8 cellular contexts compared by ENCODE assay signal in the genomic region with DNA sequence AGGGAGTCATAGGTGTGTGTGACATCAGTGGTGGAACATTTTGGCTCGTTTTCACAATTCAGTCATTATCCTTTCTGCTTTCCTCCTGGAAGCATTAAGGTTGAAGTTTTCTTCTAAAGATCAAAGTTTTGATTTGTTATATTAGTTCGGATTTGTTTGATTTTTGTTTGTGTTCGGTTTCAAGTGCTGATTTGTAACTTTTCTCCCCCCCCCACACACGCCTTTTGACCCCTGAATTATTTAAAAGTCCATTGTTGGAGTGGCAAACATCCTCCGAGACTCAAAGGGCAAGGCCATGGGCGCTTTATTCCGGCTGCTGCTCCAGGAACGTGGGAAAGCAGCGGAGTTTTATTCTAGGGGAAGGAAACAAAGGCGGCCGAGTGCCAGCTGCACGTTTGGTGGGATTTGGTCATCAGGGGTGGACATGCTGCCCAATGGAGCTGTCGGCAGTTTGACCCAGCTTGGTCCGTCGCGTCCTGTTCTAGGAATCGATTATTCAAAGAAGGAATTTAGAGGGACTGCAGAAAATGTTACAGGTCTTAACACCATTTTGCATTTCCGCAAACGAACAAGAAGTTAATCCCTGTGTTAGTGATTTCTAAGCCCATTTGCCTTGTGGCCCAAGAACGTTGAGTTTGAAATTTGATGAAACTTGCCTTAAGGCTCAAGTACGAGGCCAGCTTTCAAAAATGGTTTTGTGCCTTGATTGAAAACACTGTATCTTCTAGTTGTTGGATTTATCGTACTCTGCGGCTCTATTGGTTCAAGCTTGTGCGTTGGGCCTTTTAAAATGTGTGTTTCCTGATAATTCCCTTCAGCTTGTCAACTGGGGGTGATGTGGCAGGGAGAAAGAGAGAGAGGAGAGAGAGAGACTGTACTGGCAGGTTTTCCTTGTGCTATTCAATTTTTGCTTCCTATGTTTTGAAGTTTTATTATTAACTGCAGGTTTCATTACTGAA. TPM values are rescaled to one million over a fixed set of nuclear protein-coding genes. Genes with fewer than 3 reads are reported as not detected.
DNase-seq lines count a peak whose midpoint lies in the region; ATAC-seq, FAIRE-seq and TF ChIP-seq lines count a peak whose summit lies in the region.

No MANE protein-coding gene starts in this region.

- H3K9me3 Mint-ChIP-seq in CD14-positive monocyte: peaks cover 0 to 16% (median 4%) of the 10 kb centered on the region in 7 donors
- no peaks in the 10 kb centered on the region for H3K9me3 Mint-ChIP-seq in activated naive CD8-positive, alpha-beta T cell (ENCODE audit: low read depth)

- H3K27me3 ChIP-seq in HUES6 (ENCODE audit: control insufficient read depth, insufficient read depth, low read length): no peaks in the 10 kb centered on the region

- H3K27ac ChIP-seq in HUES6 (ENCODE audit: low read depth, low read length): peak overlapping the region; percentile 83; the same call in 1 of the 2 replicates

- peak overlapping the region; percentile 89 for H3K9ac ChIP-seq in HUES6 (ENCODE audit: low read length)

- H3K9me3 ChIP-seq in HUES6 (ENCODE audit: control insufficient read depth, insufficient read depth, low read depth, low read length): peaks cover 4% of the 10 kb centered on the region; the same call in 1 of the 2 replicates

- peaks cover 28% of the 10 kb centered on the region for H3K4me1 Mint-ChIP-seq in CD14-positive monocyte
- peaks cover 31% of the 10 kb centered on the region for H3K4me1 Mint-ChIP-seq in activated naive CD8-positive, alpha-beta T cell (ENCODE audit: low read depth)

- peak overlapping the region; percentile 91 to 98 (median 96) for H3K27ac Mint-ChIP-seq in CD14-positive monocyte
- H3K27ac Mint-ChIP-seq in activated naive CD8-positive, alpha-beta T cell: peak overlapping the region; percentile 90

- H3K36me3 ChIP-seq in HUES6 (ENCODE audit: control insufficient read depth, insufficient read depth, low read length): no peaks in the 10 kb centered on the region

- intact Hi-C loops in CD14-positive monocyte (cut with micrococcal nuclease) (loop anchor here (5.0 kb wide), 2 partner anchors 39 to 291 kb away; partner anchors contain the start of gene UBA1 (in 1 of the 2)), left cardiac atrium (cut with DNase I) (no loop called here)

- peaks cover 9% of the 10 kb centered on the region; the same call in 1 of the 2 replicates for H3K4me1 ChIP-seq in HUES6 (ENCODE audit: control insufficient read depth, insufficient read depth, low read length)

- H3K4me3 ChIP-seq in HUES6 (ENCODE audit: low read depth, low read length): peak overlapping the region; percentile 62

- no peak for TF ChIP-seq POLR2A in H54 (IDR thresholded peaks at IDR 0.05; ENCODE audit: low read depth, low read length)

- no peak for TF ChIP-seq CTCF in CD14-positive monocyte (IDR thresholded peaks at IDR 0.05)

- DNase-seq in CD14-positive monocyte (ENCODE audit: low spot score) (no peak), left cardiac atrium (peak; percentile 41), pulmonary artery endothelial cell (ENCODE audit: low read depth, low spot score) (peak; percentile 19), H54 (ENCODE audit: insufficient read length, low spot score) (no peak), iPS-NIHi11 (ENCODE audit: low spot score) (no peak)

- H3K27me3 Mint-ChIP-seq in CD14-positive monocyte (ENCODE audit: low read depth in 3 of 3): peaks cover 0 to 8% (median 0%) of the 10 kb centered on the region in 3 donors
- no peaks in the 10 kb centered on the region for H3K27me3 Mint-ChIP-seq in activated naive CD8-positive, alpha-beta T cell

- peak overlapping the region; percentile 89 to 91 for H3K4me3 Mint-ChIP-seq in CD14-positive monocyte
- peak overlapping the region; percentile 98 for H3K4me3 Mint-ChIP-seq in activated naive CD8-positive, alpha-beta T cell

- no peak for FAIRE-seq in H54 (lab: Jason Lieb, UNC)

- ATAC-seq in left cardiac atrium (peak; percentile 9 to 11), GM19023 (IDR thresholded peaks at IDR 0.05; ENCODE audit: unreplicated experiment) (no peak)

- no peaks in the 10 kb centered on the region for H3K36me3 Mint-ChIP-seq in CD14-positive monocyte
- no peaks in the 10 kb centered on the region for H3K36me3 Mint-ChIP-seq in activated naive CD8-positive, alpha-beta T cell

RNA-seq across cellular contexts. Expression of gene ZNF41, which starts 0.6 kb away (rescaled TPM):
- 1 to 10 TPM; 1.8 to 3.1 TPM for polyA plus RNA-seq in CD14-positive monocyte
- 10 to 100 TPM; 10.8 to 14.7 TPM for total RNA-seq in left cardiac atrium
- 4.2 and 7.2 TPM in 2 replicates for total RNA-seq in pulmonary artery endothelial cell

Comparison
In these comparisons a context has a peak if more than half of its experiments do, and no peak if none do; other contexts are left out.
1. DNase-seq: peak in left cardiac atrium (single experiment) and pulmonary artery endothelial cell (single experiment); none in CD14-positive monocyte (single experiment), H54 (single experiment) and iPS-NIHi11 (single experiment).
2. intact Hi-C loops: an anchor here in CD14-positive monocyte (5.0 kb wide); none called in left cardiac atrium.